ENCODE assay signal across 9 cellular contexts in genomic region chr5:173481821-173482220, GRCh38.
"Had no signal": no experiment of that assay in that cellular context is flagged by ENCODE, and none has a peak within 500 bp of the region (broad histone marks: within the 10 kb centered on the region; RNA-seq: fewer than 3 reads in every experiment).

No MANE protein-coding gene starts in this region.

- ATAC-seq: GM23338, HCT116 had no signal

- H3K9ac ChIP-seq: GM23248 had no signal

- H3K27ac ChIP-seq: GM23248 had no signal

- H3K4me2 ChIP-seq: GM23338 had no signal

- H3K27ac Mint-ChIP-seq: GM23338, H9, HFFc6 had no signal

- H3K36me3 ChIP-seq: HAP-1 had no signal

- H3K4me3 ChIP-seq: GM23248, GM23338, HAP-1 had no signal

- DNase-seq: GM23248, GOT3, H7, H9, HCEC 1CT, HFFc6 had no signal

- H3K9me3 ChIP-seq: HAP-1 had no signal

- H3K4me3 Mint-ChIP-seq: GM23338, H9, HFFc6 had no signal

- H2AFZ ChIP-seq: GM23248, GM23338 had no signal

- H3K9me3 Mint-ChIP-seq: H9, HFFc6 had no signal

- H3K4me1 ChIP-seq: HAP-1 had no signal
